20 cellular contexts compared by ENCODE assay signal in genomic region chr1:27380223-27380622, GRCh38. TPM values are rescaled to one million over a fixed set of nuclear protein-coding genes. Genes with fewer than 3 reads are reported as not detected.
"Had no signal": no experiment of that assay in that cellular context is flagged by ENCODE, and none has a peak within 500 bp of the region (broad histone marks: within the 10 kb centered on the region; RNA-seq: fewer than 3 reads in every experiment).

No MANE protein-coding gene starts in this region.

- H3K4me2 ChIP-seq: neural progenitor cell had no signal

- H3K27ac ChIP-seq: ascending aorta, coronary artery, neural progenitor cell, sigmoid colon, uterus had no signal

- DNase-seq: activated CD4-positive, alpha-beta T cell treated with anti-CD3 and anti-CD28 coated beads, Interleukin-2, amount 10 ng/mL, durations not matched to agents 7 days and 5 days; activated CD8-positive, alpha-beta memory T cell treated with anti-CD3 and anti-CD28 coated beads, Interleukin-2, amount 50 U/mL, for 48 hours; activated effector memory CD4-positive, alpha-beta T cell treated with Interleukin-2 at 50 U/mL for 16 hours; activated naive CD4-positive, alpha-beta T cell treated with anti-CD3 and anti-CD28 coated beads, Interleukin-2, amount 50 U/mL, for 16 hours; activated T-cell treated with anti-CD3 and anti-CD28 coated beads, Interleukin-2, amount 50 U/mL, for 48 hours; mesenchymal stem cell; naive thymus-derived CD4-positive, alpha-beta T cell; ovary; sigmoid colon; stimulated activated naive CD4-positive, alpha-beta T cell treated with Interleukin-2 at 50 U/mL for 16 hours; uterus had no signal

- H3K36me3 ChIP-seq: ascending aorta, neural progenitor cell, ovary, sigmoid colon, tibial nerve, uterus had no signal

- H3K4me3 ChIP-seq: ascending aorta, coronary artery, neural progenitor cell, ovary, sigmoid colon, tibial nerve, uterus had no signal

- H3K9ac ChIP-seq: neural progenitor cell had no signal

- ATAC-seq: naive thymus-derived CD4-positive, alpha-beta T cell had no signal

- H3K4me1 ChIP-seq: ascending aorta, neural progenitor cell, uterus had no signal

- H3K27me3 ChIP-seq: ascending aorta, ovary, uterus had no signal

- H2AFZ ChIP-seq: neural progenitor cell had no signal

- H3K9me3 ChIP-seq: ascending aorta, ovary, sigmoid colon, tibial nerve, uterus had no signal

RNA-seq across cellular contexts. Expression of gene CD164L2, which starts 2.9 kb away (rescaled TPM):
- total RNA-seq: activated CD4-positive, alpha-beta T cell treated with anti-CD3 and anti-CD28 coated beads, Interleukin-2, amount 10 ng/mL, durations not matched to agents 7 days and 5 days; ascending aorta; epithelial cell of proximal tubule; glomerular endothelial cell; liver; pulmonary artery endothelial cell; sigmoid colon; subcutaneous adipose tissue; tibial nerve had no signal
- polyA plus RNA-seq: liver; naive thymus-derived CD4-positive, alpha-beta T cell had no signal

RNA-seq across cellular contexts. Expression of gene FCN3, which starts 5.6 kb away (rescaled TPM):
- total RNA-seq: activated CD4-positive, alpha-beta T cell treated with anti-CD3 and anti-CD28 coated beads, Interleukin-2, amount 10 ng/mL, durations not matched to agents 7 days and 5 days; epithelial cell of proximal tubule; glomerular endothelial cell; naive thymus-derived CD4-positive, alpha-beta T cell had no signal
- polyA plus RNA-seq: naive thymus-derived CD4-positive, alpha-beta T cell had no signal

RNA-seq across cellular contexts. Expression of gene GPR3, which starts 12.2 kb away (rescaled TPM):
- total RNA-seq: tibial nerve had no signal
